ENCODE assay signal across 26 cellular contexts in the genomic region with DNA sequence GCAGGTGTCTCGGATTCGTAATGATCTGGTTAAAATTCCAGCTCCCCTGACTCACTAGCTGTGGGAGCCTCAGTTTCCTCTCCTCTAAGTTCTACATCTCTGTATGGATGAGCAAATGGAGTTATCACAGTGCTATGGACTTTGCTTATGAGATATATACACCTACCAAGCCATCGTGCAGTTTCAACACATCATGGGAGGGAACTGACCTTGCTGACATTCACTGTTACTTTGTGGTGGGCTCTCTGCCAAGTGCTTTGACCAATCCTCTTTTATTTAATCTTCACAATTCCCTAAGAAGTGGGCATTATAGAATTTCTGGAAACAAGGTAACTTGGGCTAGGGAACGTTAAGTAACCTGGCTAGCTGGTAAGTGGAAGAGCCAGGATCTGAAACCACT.
"Had no signal": no experiment of that assay in that cellular context is flagged by ENCODE, and none has a peak within 500 bp of the region (broad histone marks: within the 10 kb centered on the region; RNA-seq: fewer than 3 reads in every experiment).

No MANE protein-coding gene starts in this region.

- H3K9me3 ChIP-seq: gastroesophageal sphincter, left lung, prostate gland, stomach, thyroid gland, vagina had no signal

- H3K36me3 Mint-ChIP-seq: memory B cell; natural killer cell treated with Interleukin-12 subunit alpha and Interleukin-12 subunit beta and Interleukin-15 and Interleukin-18, amount 100 ng/mL, for 72 hours had no signal

- H3K27me3 ChIP-seq: gastroesophageal sphincter, left lung, stomach, thyroid gland, vagina had no signal

- ATAC-seq: effector memory CD8-positive, alpha-beta T cell; gastroesophageal sphincter; left lung; natural killer cell treated with Interleukin-12 subunit alpha and Interleukin-12 subunit beta and Interleukin-15 and Interleukin-18, amount 100 ng/mL, for 72 hours; sciatic nerve had no signal

- H3K4me3 ChIP-seq: coronary artery, gastroesophageal sphincter, left lung, lung, prostate gland, smooth muscle cell, stomach, thyroid gland, vagina had no signal

- FAIRE-seq: endometrium, keratinocyte had no signal

- H3K4me1 ChIP-seq: gastroesophageal sphincter, left lung, prostate gland, stomach, vagina had no signal

- DNase-seq: dermis blood vessel endothelial cell; effector memory CD8-positive, alpha-beta T cell; erythroblast; foreskin fibroblast; hypothalamus; left lung; nucleus accumbens; stimulated activated CD4-positive, alpha-beta T cell treated with anti-CD3 and anti-CD28 coated beads, Interleukin-12 subunit alpha, Interleukin-12 subunit beta, amount 100 ng/mL, for 4 hours; stimulated activated CD4-positive, alpha-beta T cell treated with anti-CD3 and anti-CD28 coated beads, Interleukin-1b, Interleukin-23, amount 100 ng/mL, for 48 hours; stimulated activated CD4-positive, alpha-beta T cell treated with anti-CD3 and anti-CD28 coated beads, Interleukin-4, amount 100 ng/mL, for 1 hour; stimulated activated CD8-positive, alpha-beta memory T cell treated with anti-CD3 and anti-CD28 coated beads, Interleukin-4, amount 100 ng/mL, for 48 hours; stimulated activated naive CD4-positive, alpha-beta T cell treated with Interleukin-2 at 50 U/mL for 16 hours; stomach; thyroid gland; trophoblast cell had no signal

- H3K4me2 ChIP-seq: smooth muscle cell had no signal

- H3K36me3 ChIP-seq: prostate gland had no signal

- H3K9me3 Mint-ChIP-seq: effector memory CD8-positive, alpha-beta T cell; natural killer cell treated with Interleukin-12 subunit alpha and Interleukin-12 subunit beta and Interleukin-15 and Interleukin-18, amount 100 ng/mL, for 72 hours had no signal

- H3K27ac Mint-ChIP-seq: effector memory CD8-positive, alpha-beta T cell; memory B cell; natural killer cell treated with Interleukin-12 subunit alpha and Interleukin-12 subunit beta and Interleukin-15 and Interleukin-18, amount 100 ng/mL, for 72 hours had no signal

- H3K27ac ChIP-seq: coronary artery, gastroesophageal sphincter, left lung, prostate gland, stomach, thyroid gland, vagina had no signal

- H3K4me3 Mint-ChIP-seq: effector memory CD8-positive, alpha-beta T cell; memory B cell; natural killer cell treated with Interleukin-12 subunit alpha and Interleukin-12 subunit beta and Interleukin-15 and Interleukin-18, amount 100 ng/mL, for 72 hours had no signal
